In genomic region chr1:36782085-36782484, GRCh38 we compare ENCODE assay signal across 9 cellular contexts.
"Had no signal": no experiment of that assay in that cellular context is flagged by ENCODE, and none has a peak within 500 bp of the region (broad histone marks: within the 10 kb centered on the region; RNA-seq: fewer than 3 reads in every experiment).

No MANE protein-coding gene starts in this region.

- DNase-seq: GM23248, H7, HFFc6, IMR-90, KG1 had no signal

- H3K4me3 ChIP-seq: GM23248, HAP-1, K562 had no signal

- H3K36me3 ChIP-seq: HAP-1 had no signal

- H3K4me1 ChIP-seq: HAP-1 had no signal

- FAIRE-seq: HTR-8/SVneo, K562 had no signal

- H3K4me3 Mint-ChIP-seq: HFFc6 had no signal

- H3K27ac Mint-ChIP-seq: HFFc6 had no signal

- H3K9ac ChIP-seq: GM23248 had no signal

- ATAC-seq: HCT116, K562 had no signal

- H2AFZ ChIP-seq: GM23248 had no signal

- H3K9me3 ChIP-seq: HAP-1 had no signal

- H3K27ac ChIP-seq: GM23248 had no signal
